ENCODE assay signal across 10 cellular contexts in genomic region chr2:240818543-240819403, GRCh38. TPM values are rescaled to one million over a fixed set of nuclear protein-coding genes. Genes with fewer than 3 reads are reported as not detected.
DNase-seq lines count a peak whose midpoint lies in the region; ATAC-seq, FAIRE-seq and TF ChIP-seq lines count a peak whose summit lies in the region.
"Had no signal": no experiment of that assay in that cellular context is flagged by ENCODE, and none has a peak within 500 bp of the region (broad histone marks: within the 10 kb centered on the region; RNA-seq: fewer than 3 reads in every experiment).

No MANE protein-coding gene starts in this region.

- H3K9me3 ChIP-seq in sigmoid colon (peaks cover 0 to 3% (median 0%) of the 10 kb centered on the region in 4 donors), small intestine (ENCODE audit: control insufficient read depth, low read depth) (no peaks in the 10 kb centered on the region)

- H3K27ac ChIP-seq in sigmoid colon: no peak overlapping the region
- H3K27ac ChIP-seq in small intestine (ENCODE audit: low read depth in 1 of 2, low read length in 1 of 2): no peak overlapping the region

- TF ChIP-seq POLR2A in sigmoid colon (IDR thresholded peaks at IDR 0.05): no peak

- H3K4me3 ChIP-seq in sigmoid colon (peak overlapping the region in 3 of 4 donors; percentile 23 to 40 (median 38)), small intestine (ENCODE audit: low read depth in 1 of 2, low read length in 2 of 2) (no peak overlapping the region)

- TF ChIP-seq EP300 in sigmoid colon (IDR thresholded peaks at IDR 0.05): no peak

- H3K27me3 ChIP-seq in sigmoid colon: peaks cover 34 to 72% (median 60%) of the 10 kb centered on the region in 3 donors
- H3K27me3 ChIP-seq in small intestine (ENCODE audit: control insufficient read depth in 2 of 2, insufficient read depth in 2 of 2, low read length in 2 of 2): peaks cover 21 to 34% of the 10 kb centered on the region in 2 donors

- H3K36me3 ChIP-seq in sigmoid colon: no peaks in the 10 kb centered on the region
- no peaks in the 10 kb centered on the region for H3K36me3 ChIP-seq in small intestine (ENCODE audit: control insufficient read depth in 2 of 2, insufficient read depth in 2 of 2, low read length in 2 of 2)

- DNase-seq in DMS53 (lab: John Stamatoyannopoulos, UW) (peak; percentile 65), DMS53 treated with DMSO at 0.1 percent for 48 hours (lab: John Stamatoyannopoulos, UW; ENCODE audit: unreplicated experiment) (no peak), hypothalamus (lab: John Stamatoyannopoulos, UW) (peak in 32 of 51 donors; percentile 25 to 78 (median 58)), sigmoid colon (no peak), DMS153 treated with DMSO at 0.1 percent for 48 hours (lab: John Stamatoyannopoulos, UW; ENCODE audit: unreplicated experiment) (no peak), small intestine (no peak)
- DNase-seq: NCI-H187 treated with DMSO at 0.1 percent for 48 hours had no signal

- no peak for FAIRE-seq in small intestine (lab: Jason Lieb, UNC)

- H3K4me1 ChIP-seq in sigmoid colon: peaks cover 0 to 26% (median 23%) of the 10 kb centered on the region in 4 donors
- H3K4me1 ChIP-seq in small intestine (ENCODE audit: control insufficient read depth in 2 of 2, insufficient read depth in 1 of 2, low read depth in 1 of 2, low read length in 1 of 2): no peaks in the 10 kb centered on the region

- peak; percentile 26; the same call in 1 of the 3 replicates for ATAC-seq in SK-N-SH treated with all-trans-retinoic acid at 6 μM for 48 hours
- no peak for ATAC-seq in GM18519 (IDR thresholded peaks at IDR 0.05; ENCODE audit: low FRiP score, unreplicated experiment)

- 7% methylated on average over 71 of the region's 71 CpGs for WGBS in sigmoid colon, 2 donors
- 5 to 7% (median 6%) methylated on average over 44 to 71 of the region's 71 CpGs for WGBS in small intestine, 3 donors

- no peak for TF ChIP-seq CTCF in sigmoid colon (IDR thresholded peaks at IDR 0.05)

- intact Hi-C loops in sigmoid colon (cut with DNase I): no loop called here

TF ChIP-seq in SK-N-SH treated with all-trans-retinoic acid at 6 μM for 48 hours, 23 proteins besides CTCF, POLR2A, EP300 and RAD21:
- TF ChIP-seq ZNF8 (CRISPR knock-in tag; IDR thresholded peaks at IDR 0.05) (no peak), CSRNP3 (CRISPR knock-in tag; IDR thresholded peaks at IDR 0.05) (no peak), CREB5 (CRISPR knock-in tag; IDR thresholded peaks at IDR 0.05; ENCODE audit: low read depth) (no peak), POU6F1 (CRISPR knock-in tag; IDR thresholded peaks at IDR 0.05; ENCODE audit: borderline replicate concordance, low read depth) (no peak), ZFP30 (CRISPR knock-in tag; IDR thresholded peaks at IDR 0.05) (no peak), TOX (CRISPR knock-in tag; IDR thresholded peaks at IDR 0.05; ENCODE audit: borderline replicate concordance) (no peak), ZNF70 (CRISPR knock-in tag; IDR thresholded peaks at IDR 0.05) (no peak), ISL1 (CRISPR knock-in tag; IDR thresholded peaks at IDR 0.05) (no peak), ESRRG (CRISPR knock-in tag; IDR thresholded peaks at IDR 0.05) (no peak), TSHZ2 (CRISPR knock-in tag; IDR thresholded peaks at IDR 0.05) (no peak), RARB (CRISPR knock-in tag; IDR thresholded peaks at IDR 0.05) (no peak), ZC3H10 (CRISPR knock-in tag; IDR thresholded peaks at IDR 0.05) (no peak), TCF4 (CRISPR knock-in tag; IDR thresholded peaks at IDR 0.05; ENCODE audit: borderline replicate concordance) (no peak), PPARA (CRISPR knock-in tag; IDR thresholded peaks at IDR 0.05; ENCODE audit: borderline replicate concordance) (no peak), ZNF565 (CRISPR knock-in tag; conservative IDR thresholded peaks at IDR 0.05; ENCODE audit: low read depth) (no peak), PATZ1 (CRISPR knock-in tag; IDR thresholded peaks at IDR 0.05; ENCODE audit: borderline replicate concordance) (no peak), SNAI2 (CRISPR knock-in tag; IDR thresholded peaks at IDR 0.05) (no peak), GLIS3 (CRISPR knock-in tag; IDR thresholded peaks at IDR 0.05) (no peak), ZFP3 (CRISPR knock-in tag; IDR thresholded peaks at IDR 0.05) (no peak)

RNA-seq across cellular contexts. Expression of gene KIF1A, which starts 1.2 kb away (rescaled TPM):
- total RNA-seq in sigmoid colon: 1 to 10 TPM; 1.3 to 9.7 (median 7.6) TPM
- polyA plus RNA-seq in sigmoid colon: 1 to 10 TPM in 1 of 3 donors, under 1 TPM in 2; under 0.01 to 4.4 (median under 0.01) TPM
- 1 to 10 TPM in 1 of 3 donors, under 1 TPM in 2; 0.27 to 7.7 (median 0.45) TPM for polyA plus RNA-seq in small intestine
- total RNA-seq: subcutaneous adipose tissue had no signal

RNA-seq across cellular contexts. Expression of gene AGXT, which starts 49.9 kb away (rescaled TPM):
- not detected for total RNA-seq in sigmoid colon
- 1 to 10 TPM in 2 of 3 donors, under 1 TPM in 1; 0.60 to 2.4 (median 1.6) TPM for polyA plus RNA-seq in sigmoid colon
- 1 to 10 TPM in 1 of 3 donors, under 1 TPM in 2; 0.27 to 1.8 (median 0.84) TPM for polyA plus RNA-seq in small intestine

Comparison
In these comparisons a context has a peak if more than half of its experiments do, and no peak if none do; other contexts are left out.
1. DNase-seq: peak in DMS53 (single experiment) and hypothalamus (32 of 51); none in DMS53 treated with DMSO at 0.1 percent for 48 hours (single experiment), sigmoid colon (single experiment), DMS153 treated with DMSO at 0.1 percent for 48 hours (single experiment) and small intestine (single experiment).
2. H3K4me3 ChIP-seq: peak in sigmoid colon (3 of 4); none in small intestine (0 of 2).